In genomic region chr6:125564941-125565340, GRCh38 we compare ENCODE assay signal across 22 cellular contexts.
"Had no signal": no experiment of that assay in that cellular context is flagged by ENCODE, and none has a peak within 500 bp of the region (broad histone marks: within the 10 kb centered on the region; RNA-seq: fewer than 3 reads in every experiment).

No MANE protein-coding gene starts in this region.

- ATAC-seq: esophagus mucosa; gastrocnemius medialis; heart left ventricle; left lung; naive thymus-derived CD4-positive, alpha-beta T cell; sciatic nerve; stimulated activated naive CD8-positive, alpha-beta T cell treated with anti-CD3 and anti-CD28 coated beads, Interleukin-15, amount 100 ng/mL, for 72 hours had no signal

- H3K9me3 Mint-ChIP-seq: endodermal cell; naive thymus-derived CD4-positive, alpha-beta T cell; nephron; stimulated activated naive CD8-positive, alpha-beta T cell treated with anti-CD3 and anti-CD28 coated beads, Interleukin-15, amount 100 ng/mL, for 72 hours had no signal

- DNase-seq: cerebellar nuclear complex; dorsolateral prefrontal cortex; effector CD8-positive, alpha-beta T cell; endodermal cell; foreskin fibroblast; gastrocnemius medialis; heart left ventricle; kidney; left lung; mesenchymal stem cell; midbrain; naive thymus-derived CD4-positive, alpha-beta T cell; stimulated activated CD4-positive, alpha-beta T cell treated with anti-CD3 and anti-CD28 coated beads, Interleukin-12 subunit alpha, Interleukin-12 subunit beta, amount 100 ng/mL, for 4 hours; stimulated activated CD4-positive, alpha-beta T cell treated with anti-CD3 and anti-CD28 coated beads, Interleukin-1b, Interleukin-23, amount 100 ng/mL, for 48 hours; stimulated activated CD4-positive, alpha-beta T cell treated with anti-CD3 and anti-CD28 coated beads, Interleukin-4, amount 100 ng/mL, for 1 hour; stimulated activated CD8-positive, alpha-beta memory T cell treated with anti-CD3 and anti-CD28 coated beads, Interleukin-4, amount 100 ng/mL, for 48 hours; stimulated activated naive CD4-positive, alpha-beta T cell; stimulated activated naive CD8-positive, alpha-beta T cell treated with anti-CD3 and anti-CD28 coated beads, Interleukin-15, amount 100 ng/mL, for 72 hours; upper lobe of left lung had no signal

- H3K4me3 Mint-ChIP-seq: endodermal cell; naive thymus-derived CD4-positive, alpha-beta T cell; nephron; stimulated activated naive CD8-positive, alpha-beta T cell treated with anti-CD3 and anti-CD28 coated beads, Interleukin-15, amount 100 ng/mL, for 72 hours had no signal

- H3K4me1 Mint-ChIP-seq: naive thymus-derived CD4-positive, alpha-beta T cell; nephron; stimulated activated naive CD8-positive, alpha-beta T cell treated with anti-CD3 and anti-CD28 coated beads, Interleukin-15, amount 100 ng/mL, for 72 hours had no signal

- H3K36me3 Mint-ChIP-seq: naive thymus-derived CD4-positive, alpha-beta T cell had no signal

- H3K27ac Mint-ChIP-seq: endodermal cell; naive thymus-derived CD4-positive, alpha-beta T cell; nephron; stimulated activated naive CD8-positive, alpha-beta T cell treated with anti-CD3 and anti-CD28 coated beads, Interleukin-15, amount 100 ng/mL, for 72 hours had no signal
